Comparison of ENCODE assay signal across 14 cellular contexts in genomic region chr15:70090436-70091291, GRCh38. TPM values are rescaled to one million over a fixed set of nuclear protein-coding genes. Genes with fewer than 3 reads are reported as not detected.
DNase-seq lines count a peak whose midpoint lies in the region; ATAC-seq, FAIRE-seq and TF ChIP-seq lines count a peak whose summit lies in the region.
"Had no signal": no experiment of that assay in that cellular context is flagged by ENCODE, and none has a peak within 500 bp of the region (broad histone marks: within the 10 kb centered on the region; RNA-seq: fewer than 3 reads in every experiment).

No MANE protein-coding gene starts in this region.

- H2BK120ac ChIP-seq in H1 (replicated peaks; ENCODE audit: low read depth, low read length): no peak overlapping the region

- H3K79me1 ChIP-seq in H1 (ENCODE audit: low read depth, low read length): peaks cover 11% of the 10 kb centered on the region; the same call in 1 of the 2 replicates

- H3K4me1 ChIP-seq in Peyer's patch (peaks cover 0 to 76% (median 30%) of the 10 kb centered on the region in 4 donors), H1 (replicated peaks in 1 of 4; ENCODE audit: control insufficient read depth in 3 of 4, insufficient read depth in 4 of 4, low read length in 3 of 4) (peaks cover 25 to 62% (median 45%) of the 10 kb centered on the region in 4 experiments), neutrophil (ENCODE audit: control insufficient read depth in 1 of 2, insufficient read depth in 1 of 2, low read depth in 1 of 2, low read length in 1 of 2) (peaks cover 80 to 82% of the 10 kb centered on the region in 2 experiments)

- H3K27me3 Mint-ChIP-seq in mesothelial cell of epicardium (ENCODE audit: low read depth): no peaks in the 10 kb centered on the region
- H3K27me3 Mint-ChIP-seq: stimulated activated naive CD8-positive, alpha-beta T cell treated with anti-CD3 and anti-CD28 coated beads, Interleukin-15, Interleukin-2, amounts not matched to agents 100 ng/mL and 50 ng/mL, for 24 hours had no signal

- peaks cover 80% of the 10 kb centered on the region for H3K4me1 Mint-ChIP-seq in mesothelial cell of epicardium

- no peak overlapping the region for H4K8ac ChIP-seq in H1 (ENCODE audit: extremely low read depth, insufficient read depth, low read length)

- H2BK15ac ChIP-seq in H1 (ENCODE audit: low read length): no peak overlapping the region

- no peak for TF ChIP-seq CTCF in Peyer's patch (IDR thresholded peaks at IDR 0.05)
- TF ChIP-seq CTCF in H1 (IDR thresholded peaks at IDR 0.05; ENCODE audit: control extremely low read depth in 1 of 3, insufficient read depth in 1 of 3, low read depth in 1 of 3, low read length in 3 of 3): no peak
- TF ChIP-seq CTCF in neutrophil (IDR thresholded peaks at IDR 0.05): no peak
- TF ChIP-seq CTCF in mesothelial cell of epicardium (IDR thresholded peaks at IDR 0.05; ENCODE audit: unreplicated experiment): no peak

- peaks cover 20 to 87% of the 10 kb centered on the region in 2 experiments for H3K79me2 ChIP-seq in H1 (ENCODE audit: control insufficient read depth in 1 of 2, insufficient read depth in 2 of 2, low read length in 2 of 2)
- H3K79me2 ChIP-seq: parathyroid adenoma had no signal

- peak; percentile 60 for DNase-seq in H7
- peak in 2 of 3 donors; percentile 67 to 82 for DNase-seq in Peyer's patch
- DNase-seq in H1 (ENCODE audit: low read depth in 1 of 2, low spot score in 2 of 2): no peak
- DNase-seq in mesothelial cell of epicardium (ENCODE audit: low spot score in 2 of 2, unreplicated experiment in 2 of 2): no peak
- DNase-seq in inferior parietal cortex (ENCODE audit: extremely low spot score): no peak
- DNase-seq: activated CD4-positive, CD25-positive, alpha-beta regulatory T cell; Karpas-422; mesenchymal stem cell; PC-9 had no signal

- no peak for FAIRE-seq in H1 (lab: Jason Lieb, UNC)
- FAIRE-seq: islet of Langerhans had no signal

- no peak for ATAC-seq in GM19351 (IDR thresholded peaks at IDR 0.05; ENCODE audit: unreplicated experiment)

- TF ChIP-seq POLR2A in Peyer's patch (IDR thresholded peaks at IDR 0.05) (peak in 1 of 2 donors; percentile 16), H1 (IDR thresholded peaks at IDR 0.05; ENCODE audit: control extremely low read depth in 1 of 2, low read depth in 2 of 2, low read length in 2 of 2) (no peak; a peak in 2 of 3 replicates)

- 0 out of 2 replicates have a peak overlapping the region, but pooled peaks have one; percentile 28 for H2BK20ac ChIP-seq in H1 (ENCODE audit: low read length)

- H3K14ac ChIP-seq in H1 (ENCODE audit: insufficient read length): no peak overlapping the region

- peaks cover 10% of the 10 kb centered on the region; the same call in 1 of the 2 replicates for H3K23me2 ChIP-seq in H1 (ENCODE audit: low read depth, low read length)

- TF ChIP-seq RAD21 in H1 (IDR thresholded peaks at IDR 0.05 in 1 of 2, conservative IDR thresholded peaks at IDR 0.05 in 1 of 2; ENCODE audit: low read depth in 2 of 2, low read length in 2 of 2): no peak

- H3K18ac ChIP-seq in H1 (ENCODE audit: extremely low read depth, low read length): no peak overlapping the region

- H3K4me2 ChIP-seq in H1 (ENCODE audit: insufficient read depth in 1 of 2, low read depth in 2 of 2, low read length in 2 of 2): peak overlapping the region; percentile 41 to 49; a peak in 3 of 4 replicates

- TF ChIP-seq EP300 in H1 (IDR thresholded peaks at IDR 0.05; ENCODE audit: borderline replicate concordance in 1 of 2, low read depth in 2 of 2, low read length in 2 of 2): no peak

- no peak overlapping the region for H2BK5ac ChIP-seq in H1 (ENCODE audit: low read depth, low read length)

- H2AK5ac ChIP-seq in H1 (ENCODE audit: low read depth, low read length): peak overlapping the region; percentile 19; the same call in 1 of the 2 replicates

- H3K9me3 Mint-ChIP-seq in mesothelial cell of epicardium: no peaks in the 10 kb centered on the region
- H3K9me3 Mint-ChIP-seq: stimulated activated naive CD8-positive, alpha-beta T cell treated with anti-CD3 and anti-CD28 coated beads, Interleukin-15, Interleukin-2, amounts not matched to agents 100 ng/mL and 50 ng/mL, for 24 hours had no signal

- H3K36me3 ChIP-seq in H7 (replicated peaks; ENCODE audit: control insufficient read depth, insufficient read depth, low read length) (peaks cover 2% of the 10 kb centered on the region), Peyer's patch (peaks cover 0 to 26% (median 0%) of the 10 kb centered on the region in 3 donors), H1 (ENCODE audit: control insufficient read depth in 2 of 4, insufficient read depth in 4 of 4, low read length in 3 of 4) (peaks cover 0 to 71% (median 9%) of the 10 kb centered on the region in 4 experiments; a peak in 3 of 8 replicates), neutrophil (peaks cover 94% of the 10 kb centered on the region)

- CTCF ChIA-PET in H1 (lab: Charles Lee; ENCODE audit: partially characterized antibody): interaction anchor here (0.8 to 1.4 kb wide), 3 partner anchors 50 to 397 kb away, joined by 3 read pairs; no protein-coding TSS in a partner anchor

- 57% methylated on average over 8 of the region's 8 CpGs; no CpG with 5 or more reads in 1 of the 2 experiments for WGBS in H1 (ENCODE audit: extremely low coverage in 1 of 2, insufficient coverage in 1 of 2, insufficient read length in 1 of 2, insufficient replicate concordance in 2 of 2, low coverage in 1 of 2, low lambda C conversion rate in 2 of 2, missing lambda C conversion rate in 1 of 2), 2 experiments

- no peak overlapping the region for H3K23ac ChIP-seq in H1 (ENCODE audit: insufficient read length)

- H3K4me3 ChIP-seq in H7 (ENCODE audit: insufficient read depth, low read depth, low read length) (no peak overlapping the region), Peyer's patch (peak overlapping the region in 2 of 4 donors; percentile 25 to 39), H1 (ENCODE audit: extremely low read depth in 1 of 4, insufficient read depth in 2 of 4, low read depth in 3 of 4, low read length in 4 of 4) (peak overlapping the region in 1 of 4 experiments; percentile 18; a peak in 1 of 8 replicates), neutrophil (ENCODE audit: low read depth in 1 of 2, low read length in 1 of 2) (no peak overlapping the region)
- H3K4me3 ChIP-seq: PC-9 had no signal

- POLR2A ChIA-PET in H1 (lab: Charles Lee; ENCODE audit: partially characterized antibody): interaction anchor here (0.8 to 2.8 kb wide), 13 partner anchors 8 to 638 kb away, joined by 3 to 17 read pairs (median 3); partner anchors contain the start of genes RPLP1 and TLE3

- no peak overlapping the region for H3K4me3 Mint-ChIP-seq in mesothelial cell of epicardium
- H3K4me3 Mint-ChIP-seq: stimulated activated naive CD8-positive, alpha-beta T cell treated with anti-CD3 and anti-CD28 coated beads, Interleukin-15, Interleukin-2, amounts not matched to agents 100 ng/mL and 50 ng/mL, for 24 hours had no signal

- H2AFZ ChIP-seq in H1 (ENCODE audit: low read length): no peak overlapping the region
- H2AFZ ChIP-seq: parathyroid adenoma, PC-9 had no signal

- H3K36me3 Mint-ChIP-seq in mesothelial cell of epicardium: peaks cover 31% of the 10 kb centered on the region

- no peak overlapping the region for H4K91ac ChIP-seq in H1 (replicated peaks; ENCODE audit: insufficient read length, low read length)

- H3K27me3 ChIP-seq in H7 (ENCODE audit: control insufficient read depth, insufficient read depth, low read length) (no peaks in the 10 kb centered on the region), Peyer's patch (no peaks in the 10 kb centered on the region), H1 (replicated peaks in 1 of 4; ENCODE audit: control insufficient read depth in 3 of 4, extremely low read depth in 1 of 4, insufficient read depth in 3 of 4, low read length in 3 of 4) (peaks cover 0 to 4% (median 0%) of the 10 kb centered on the region in 4 experiments; a peak in 4 of 7 replicates), neutrophil (no peaks in the 10 kb centered on the region)

- H2BK12ac ChIP-seq in H1 (ENCODE audit: low read depth, low read length): no peak overlapping the region

- H4K20me1 ChIP-seq in H1 (replicated peaks in 1 of 2; ENCODE audit: control insufficient read depth in 1 of 2, insufficient read depth in 2 of 2, low read length in 2 of 2): peaks cover 44 to 49% of the 10 kb centered on the region in 2 experiments

- H3K9me3 ChIP-seq in Peyer's patch (no peaks in the 10 kb centered on the region), H1 (ENCODE audit: insufficient read depth in 2 of 2, low read depth in 1 of 2, low read length in 1 of 2) (no peaks in the 10 kb centered on the region), neutrophil (no peaks in the 10 kb centered on the region)

- no peak overlapping the region for H3K4ac ChIP-seq in H1 (replicated peaks; ENCODE audit: insufficient read length, low read depth, low read length)

- H3K56ac ChIP-seq in H1 (replicated peaks; ENCODE audit: insufficient read length, low read depth, low read length): no peak overlapping the region

- no peak overlapping the region for H4K5ac ChIP-seq in H1 (ENCODE audit: insufficient read length, low read depth, low read length)

- H3K27ac Mint-ChIP-seq in mesothelial cell of epicardium: no peak overlapping the region
- H3K27ac Mint-ChIP-seq: stimulated activated naive CD8-positive, alpha-beta T cell treated with anti-CD3 and anti-CD28 coated beads, Interleukin-15, Interleukin-2, amounts not matched to agents 100 ng/mL and 50 ng/mL, for 24 hours had no signal

- H3K9ac ChIP-seq in H1 (replicated peaks in 1 of 4; ENCODE audit: extremely low read depth in 1 of 4, low read depth in 3 of 4, low read length in 3 of 4): no peak overlapping the region
- H3K9ac ChIP-seq: parathyroid adenoma had no signal

- H3K27ac ChIP-seq in Peyer's patch: peak overlapping the region in 3 of 4 donors; percentile 38 to 92 (median 85)
- no peak overlapping the region for H3K27ac ChIP-seq in H1 (ENCODE audit: low read depth, low read length)
- H3K27ac ChIP-seq in neutrophil: peak overlapping the region; percentile 44
- H3K27ac ChIP-seq: parathyroid adenoma, PC-9 had no signal

TF ChIP-seq in H1, 55 proteins besides CTCF, POLR2A, EP300 and RAD21 (continues in another document):
- 0 out of 2 replicates have a peak, but pooled peaks have one; percentile 18 for TF ChIP-seq SP1 (IDR thresholded peaks at IDR 0.05; ENCODE audit: low read depth, low read length)
- no peak for TF ChIP-seq BACH1 (IDR thresholded peaks at IDR 0.05; ENCODE audit: low read length)
- TF ChIP-seq SIX5 (IDR thresholded peaks at IDR 0.05; ENCODE audit: low read depth, low read length): no peak

RNA-seq across cellular contexts. Expression of gene TLE3, which starts 7.1 kb away (rescaled TPM):
- total RNA-seq in H7 (2014; rRNA removed; shearing (Covaris generic)): 83.5 and 108 TPM in 2 replicates
- total RNA-seq in Peyer's patch: 100 to 1,000 TPM; 130 to 176 (median 140) TPM
- 61.2 and 67.5 TPM in 2 replicates for total RNA-seq in H1 (2021; fragmentation: NEBNext Ultra II Directional; extraction: Animal tissue kit (Norgen Biotek cat#: 25700))
- polyA plus RNA-seq in H1 (2011; rRNA removed): 25.1 and 50.3 TPM in 2 replicates
- 33.9 TPM for polyA plus RNA-seq in H1 (2011; cell fraction: cytosol; rRNA removed)
- polyA plus RNA-seq in H1 (2011; cell fraction: nucleus; rRNA removed): 74.7 TPM
- 51.9 to 54.9 TPM (median 54.2 TPM) in 4 replicates for polyA plus RNA-seq in H1 (2012, experiment 1 of 2)
- polyA plus RNA-seq in H1 (2012, experiment 2 of 2): 50.8 TPM
- 27.6 TPM for polyA plus RNA-seq in H1 (2013, experiment 1 of 2)
- polyA plus RNA-seq in H1 (2013, experiment 2 of 2): 25.2 TPM
- polyA minus RNA-seq in H1 (2011; rRNA and poly(A)+ RNA removed): 68.7 and 75.5 TPM in 2 replicates
- 62.8 TPM for polyA minus RNA-seq in H1 (2011; cell fraction: cytosol; rRNA and poly(A)+ RNA removed)
- polyA minus RNA-seq in H1 (2011; cell fraction: nucleus; rRNA and poly(A)+ RNA removed): 101 TPM
- total RNA-seq in mesothelial cell of epicardium: 147 to 165 TPM (median 156 TPM) in 3 replicates

Comparison
In these comparisons a context has a peak if more than half of its experiments do, and no peak if none do; other contexts are left out.
1. DNase-seq: peak in H7 (single experiment) and Peyer's patch (2 of 3); none in H1 (0 of 2), mesothelial cell of epicardium (0 of 2) and inferior parietal cortex (single experiment).